In the genomic region with DNA sequence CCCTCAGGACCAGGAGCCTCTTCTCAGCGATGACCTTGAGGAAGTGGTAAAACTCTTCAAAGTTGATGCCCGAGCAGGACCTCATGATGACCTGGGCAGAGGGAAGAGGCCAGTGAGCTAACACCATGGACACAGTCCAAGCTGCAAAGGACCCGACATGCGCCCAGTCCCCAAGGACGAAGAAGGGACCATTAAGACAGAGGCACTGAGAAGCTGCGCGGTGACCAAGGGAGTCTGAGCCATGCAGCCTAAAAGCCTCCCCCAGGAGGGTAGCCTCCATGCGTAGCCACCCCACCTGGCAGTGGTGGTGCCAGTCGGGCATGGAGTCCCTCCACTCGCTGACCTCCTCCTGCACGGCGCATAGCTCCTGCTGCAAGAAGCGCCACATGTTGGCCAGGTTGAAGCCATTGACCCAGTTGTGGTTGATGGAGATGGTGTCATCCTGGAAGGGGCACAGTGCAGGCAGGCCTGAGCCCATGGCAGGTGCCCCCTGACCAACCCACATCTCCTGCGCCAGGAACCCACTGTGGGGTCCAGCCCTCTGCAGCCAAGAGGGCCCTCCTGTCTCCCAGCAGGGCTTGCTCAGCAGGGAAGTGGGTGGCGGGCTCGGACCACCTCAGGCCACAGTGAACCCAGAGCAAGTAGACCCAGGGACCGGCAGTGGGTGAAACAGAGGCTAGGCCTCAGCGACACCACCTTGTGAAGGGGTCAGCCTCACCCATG, we compare ENCODE assay signal across 19 cellular contexts. TPM values are rescaled to one million over a fixed set of nuclear protein-coding genes. Genes with fewer than 3 reads are reported as not detected.
DNase-seq lines count a peak whose midpoint lies in the region; ATAC-seq and TF ChIP-seq lines count a peak whose summit lies in the region.
"Had no signal": no experiment of that assay in that cellular context is flagged by ENCODE, and none has a peak within 500 bp of the region (broad histone marks: within the 10 kb centered on the region; RNA-seq: fewer than 3 reads in every experiment).

No MANE protein-coding gene starts in this region.

- H4K20me1 ChIP-seq in BLaER1 treated with 17β-estradiol and CSF1 and Interleukin-3, amounts not matched to agents 10 nM and 100 nM, result peaks cover 0 to 85% (median 65%) of the 10 kb centered on the region in 11 experiments; a peak in 19 of 22 replicates

- peaks cover 36% of the 10 kb centered on the region for H3K36me3 Mint-ChIP-seq in activated T-helper 17 cell treated with anti-CD3 and anti-CD28 coated beads, Interleukin-2, amount 50 U/mL, for 72 hours (ENCODE audit: low read depth)
- peaks cover 0 to 2% (median 0%) of the 10 kb centered on the region in 5 donors for H3K36me3 Mint-ChIP-seq in naive thymus-derived CD4-positive, alpha-beta T cell

- peaks cover 42 to 68% (median 58%) of the 10 kb centered on the region in 10 experiments for H3K4me1 ChIP-seq in BLaER1 treated with 17β-estradiol and CSF1 and Interleukin-3, amounts not matched to agents 10 nM and 100 nM
- H3K4me1 ChIP-seq in naive thymus-derived CD4-positive, alpha-beta T cell (ENCODE audit: control insufficient read depth in 2 of 2, insufficient read depth in 2 of 2, low read length in 2 of 2), result peaks cover 9 to 16% of the 10 kb centered on the region in 2 donors
- H3K4me1 ChIP-seq: SJCRH30 had no signal

- intact Hi-C loops in naive thymus-derived CD4-positive, alpha-beta T cell (cut with micrococcal nuclease), result loop anchor here in 1 of 2 donors (10.0 kb wide), 2 partner anchors 248 to 788 kb away; a partner anchor contains a TSS

- CTCF ChIA-PET in naive thymus-derived CD4-positive, alpha-beta T cell (lab: Charles Lee), result no interaction called here

- DNase-seq in naive thymus-derived CD4-positive, alpha-beta T cell, result no peak
- no peak for DNase-seq in activated effector memory CD4-positive, alpha-beta T cell treated with Interleukin-2 at 50 U/mL for 16 hours
- DNase-seq in brain microvascular endothelial cell, result no peak
- DNase-seq in T1000 (lab: John Stamatoyannopoulos, UW), result no peak
- DNase-seq in GM10266 (ENCODE audit: extremely low spot score), result no peak
- DNase-seq: activated naive CD4-positive, alpha-beta T cell treated with anti-CD3 and anti-CD28 coated beads, Interleukin-2, amount 10 ng/mL, durations not matched to agents 7 days and 5 days; BE2C; head of caudate nucleus; HFFc6; MV-4-11; NCI-H2081; NCI-H526; SJCRH30; stimulated activated CD4-positive, alpha-beta T cell treated with anti-CD3 and anti-CD28 coated beads, Interleukin-4, amount 100 ng/mL, for 1 hour; tibial artery had no signal

- peaks cover 26 to 36% (median 33%) of the 10 kb centered on the region in 11 experiments for H3K36me3 ChIP-seq in BLaER1 treated with 17β-estradiol and CSF1 and Interleukin-3, amounts not matched to agents 10 nM and 100 nM
- peaks cover 0 to 26% (median 0%) of the 10 kb centered on the region in 3 experiments for H3K36me3 ChIP-seq in naive thymus-derived CD4-positive, alpha-beta T cell (ENCODE audit: control insufficient read depth in 2 of 3, insufficient read depth in 3 of 3, low read length in 3 of 3)
- peaks cover 25% of the 10 kb centered on the region for H3K36me3 ChIP-seq in brain microvascular endothelial cell (replicated peaks)

- no peak for ATAC-seq in activated T-helper 17 cell treated with anti-CD3 and anti-CD28 coated beads, Interleukin-2, amount 50 U/mL, for 72 hours (replicated peaks)
- no peak for ATAC-seq in naive thymus-derived CD4-positive, alpha-beta T cell
- ATAC-seq: pancreas had no signal

- POLR2A ChIA-PET in naive thymus-derived CD4-positive, alpha-beta T cell (lab: Charles Lee), result no interaction called here

- peak overlapping the region in 4 of 11 experiments; percentile 86 to 91 (median 91); a peak in 2 of 22 replicates for H3K9ac ChIP-seq in BLaER1 treated with 17β-estradiol and CSF1 and Interleukin-3, amounts not matched to agents 10 nM and 100 nM

- peak overlapping the region; percentile 94 for H3K4me3 Mint-ChIP-seq in activated T-helper 17 cell treated with anti-CD3 and anti-CD28 coated beads, Interleukin-2, amount 50 U/mL, for 72 hours
- peak overlapping the region in 8 of 10 donors; percentile 19 to 97 (median 47) for H3K4me3 Mint-ChIP-seq in naive thymus-derived CD4-positive, alpha-beta T cell

- H3K9me3 Mint-ChIP-seq in activated T-helper 17 cell treated with anti-CD3 and anti-CD28 coated beads, Interleukin-2, amount 50 U/mL, for 72 hours, result no peaks in the 10 kb centered on the region
- no peaks in the 10 kb centered on the region for H3K9me3 Mint-ChIP-seq in naive thymus-derived CD4-positive, alpha-beta T cell
- H3K9me3 Mint-ChIP-seq: activated naive CD4-positive, alpha-beta T cell treated with anti-CD3 and anti-CD28 coated beads, Interleukin-2, amount 10 ng/mL, durations not matched to agents 7 days and 5 days; HFFc6 had no signal

- no peak overlapping the region for H3K27ac Mint-ChIP-seq in activated T-helper 17 cell treated with anti-CD3 and anti-CD28 coated beads, Interleukin-2, amount 50 U/mL, for 72 hours
- peak overlapping the region in 1 of 9 donors; percentile 33 for H3K27ac Mint-ChIP-seq in naive thymus-derived CD4-positive, alpha-beta T cell
- H3K27ac Mint-ChIP-seq: activated naive CD4-positive, alpha-beta T cell treated with anti-CD3 and anti-CD28 coated beads, Interleukin-2, amount 10 ng/mL, durations not matched to agents 7 days and 5 days; HFFc6 had no signal

- H3K4me2 ChIP-seq in BLaER1 treated with 17β-estradiol and CSF1 and Interleukin-3, amounts not matched to agents 10 nM and 100 nM, result peak overlapping the region; percentile 90 to 99 (median 99); a peak in 16 of 22 replicates

- 0 out of 20 replicates have a peak overlapping the region, but pooled peaks of 1 of the 10 experiments have one; percentile 4 for H3K4me3 ChIP-seq in BLaER1 treated with 17β-estradiol and CSF1 and Interleukin-3, amounts not matched to agents 10 nM and 100 nM
- H3K4me3 ChIP-seq in naive thymus-derived CD4-positive, alpha-beta T cell (ENCODE audit: low read length), result no peak overlapping the region
- H3K4me3 ChIP-seq in brain microvascular endothelial cell (ENCODE audit: low read depth, low read length), result no peak overlapping the region
- H3K4me3 ChIP-seq: SJCRH30 had no signal

- in situ Hi-C loops in brain microvascular endothelial cell (cut with HindIII; ENCODE audit: low pct_ligation_motif_present, low sequenced_read_pairs), result no loop called here

- H3K4me1 Mint-ChIP-seq in activated T-helper 17 cell treated with anti-CD3 and anti-CD28 coated beads, Interleukin-2, amount 50 U/mL, for 72 hours, result peaks cover 12% of the 10 kb centered on the region
- peaks cover 17 to 60% (median 44%) of the 10 kb centered on the region in 7 donors for H3K4me1 Mint-ChIP-seq in naive thymus-derived CD4-positive, alpha-beta T cell

- H3K27ac ChIP-seq in 22Rv1 (peak overlapping the region; percentile 82; the same call in 1 of the 2 replicates), brain microvascular endothelial cell (no peak overlapping the region)
- no peak overlapping the region for H3K27ac ChIP-seq in BLaER1 treated with 17β-estradiol and CSF1 and Interleukin-3, amounts not matched to agents 10 nM and 100 nM
- H3K27ac ChIP-seq in naive thymus-derived CD4-positive, alpha-beta T cell (ENCODE audit: low read depth, low read length), result no peak overlapping the region
- H3K27ac ChIP-seq: pancreas, SJCRH30, tibial artery had no signal

- no peaks in the 10 kb centered on the region for H3K9me3 ChIP-seq in BLaER1 treated with 17β-estradiol and CSF1 and Interleukin-3, amounts not matched to agents 10 nM and 100 nM (replicated peaks in 1 of 11)
- no peaks in the 10 kb centered on the region for H3K9me3 ChIP-seq in naive thymus-derived CD4-positive, alpha-beta T cell (ENCODE audit: control insufficient read depth in 2 of 3, low read length in 3 of 3)
- H3K9me3 ChIP-seq: pancreas, SJCRH30, tibial artery had no signal

- H3K27me3 ChIP-seq in BLaER1 treated with 17β-estradiol and CSF1 and Interleukin-3, amounts not matched to agents 10 nM and 100 nM, result no peaks in the 10 kb centered on the region
- no peaks in the 10 kb centered on the region for H3K27me3 ChIP-seq in naive thymus-derived CD4-positive, alpha-beta T cell (ENCODE audit: control insufficient read depth in 2 of 2, insufficient read depth in 2 of 2, low read length in 2 of 2)
- no peaks in the 10 kb centered on the region for H3K27me3 ChIP-seq in brain microvascular endothelial cell (replicated peaks)
- H3K27me3 ChIP-seq: BE2C, pancreas, SJCRH30, tibial artery had no signal

- TF ChIP-seq CTCF in 22Rv1 (IDR thresholded peaks at IDR 0.05), result no peak
- TF ChIP-seq CTCF in brain microvascular endothelial cell (IDR thresholded peaks at IDR 0.05; ENCODE audit: low read depth, low read length, missing control alignments), result no peak
- no peak for TF ChIP-seq CTCF in GM10266 (IDR thresholded peaks at IDR 0.05; ENCODE audit: control insufficient read depth, insufficient read depth, low read depth, missing control alignments)

- H3K27me3 Mint-ChIP-seq in activated T-helper 17 cell treated with anti-CD3 and anti-CD28 coated beads, Interleukin-2, amount 50 U/mL, for 72 hours, result no peaks in the 10 kb centered on the region
- peaks cover 0 to 2% (median 0%) of the 10 kb centered on the region in 5 donors for H3K27me3 Mint-ChIP-seq in naive thymus-derived CD4-positive, alpha-beta T cell

RNA-seq across cellular contexts. Expression of a gene that starts 2.4 kb away (rescaled TPM):
- total RNA-seq in activated T-helper 17 cell treated with anti-CD3 and anti-CD28 coated beads, Interleukin-2, amount 50 U/mL, for 72 hours, result 10 to 100 TPM; 10.6 to 19.9 TPM
- 10 to 100 TPM; 12.1 to 36.8 (median 26.3) TPM for total RNA-seq in naive thymus-derived CD4-positive, alpha-beta T cell
- 10 to 100 TPM; 32.3 to 35.1 TPM for polyA plus RNA-seq in naive thymus-derived CD4-positive, alpha-beta T cell

RNA-seq across cellular contexts. Expression of a gene that starts 2.5 kb away (rescaled TPM):
- total RNA-seq in activated T-helper 17 cell treated with anti-CD3 and anti-CD28 coated beads, Interleukin-2, amount 50 U/mL, for 72 hours, result 10 to 100 TPM; 42.9 to 53.6 TPM
- 10 to 100 TPM; 18.5 to 31.8 (median 27.8) TPM for total RNA-seq in naive thymus-derived CD4-positive, alpha-beta T cell
- polyA plus RNA-seq in naive thymus-derived CD4-positive, alpha-beta T cell, result 10 to 100 TPM; 46.9 to 69.5 TPM
